10 cellular contexts compared by ENCODE assay signal in the genomic region with DNA sequence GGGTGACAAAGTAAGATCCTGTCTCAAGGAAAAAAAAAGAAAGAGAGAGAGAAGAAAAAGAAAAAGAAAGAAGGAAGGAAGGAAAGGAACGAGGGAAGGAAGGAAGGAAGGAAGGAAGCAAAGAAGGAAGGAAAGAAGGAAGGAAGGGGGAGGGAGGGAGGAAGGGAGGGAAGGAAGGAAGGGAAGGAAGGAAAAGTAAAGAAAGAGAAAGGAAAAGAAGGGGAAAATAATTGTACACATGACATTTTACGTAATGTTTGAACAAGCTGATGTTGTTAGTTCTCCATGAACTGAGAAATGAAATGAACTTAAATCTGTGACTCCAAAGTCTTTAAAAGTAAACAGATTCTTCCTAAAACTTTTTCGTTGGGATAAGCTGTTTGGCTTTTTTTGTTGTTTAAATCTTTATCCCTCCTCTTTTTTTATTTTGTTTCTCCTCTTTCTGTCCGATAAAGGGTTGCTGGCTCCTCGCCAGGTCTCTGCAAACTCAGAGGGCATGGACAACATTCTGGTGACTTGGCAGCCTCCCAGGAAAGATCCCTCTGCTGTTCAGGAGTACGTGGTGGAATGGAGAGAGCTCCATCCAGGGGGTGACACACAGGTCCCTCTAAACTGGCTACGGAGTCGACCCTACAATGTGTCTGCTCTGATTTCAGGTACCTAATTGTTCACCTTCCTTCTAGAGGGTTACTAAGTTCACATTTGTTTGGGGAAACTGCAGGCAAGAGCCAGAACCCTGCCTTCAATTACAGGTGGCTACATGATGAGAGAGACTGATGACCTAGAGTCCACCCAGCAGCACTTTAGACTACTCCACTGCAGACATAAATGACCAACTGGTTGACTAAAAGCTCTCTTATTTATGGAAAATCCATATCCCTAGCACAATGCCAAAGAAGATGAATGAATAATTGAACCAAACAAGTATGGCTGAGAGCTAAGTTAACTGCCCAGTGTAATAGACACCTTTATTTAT. TPM values are rescaled to one million over a fixed set of nuclear protein-coding genes. Genes with fewer than 3 reads are reported as not detected.
DNase-seq lines count a peak whose midpoint lies in the region; ATAC-seq and TF ChIP-seq lines count a peak whose summit lies in the region.
"Had no signal": no experiment of that assay in that cellular context is flagged by ENCODE, and none has a peak within 500 bp of the region (broad histone marks: within the 10 kb centered on the region; RNA-seq: fewer than 3 reads in every experiment).

No MANE protein-coding gene starts in this region.

- peaks cover 16% of the 10 kb centered on the region for H3K4me1 Mint-ChIP-seq in MCF 10A (ENCODE audit: insufficient read depth, unreplicated experiment)
- H3K4me1 Mint-ChIP-seq: CD4-positive, alpha-beta memory T cell had no signal

- H3K27me3 ChIP-seq in breast epithelium (no peaks in the 10 kb centered on the region), foreskin keratinocyte (no peaks in the 10 kb centered on the region), testis (no peaks in the 10 kb centered on the region), MM.1S (replicated peaks; ENCODE audit: insufficient read depth, low read length) (no peaks in the 10 kb centered on the region)
- H3K27me3 ChIP-seq: gastrocnemius medialis had no signal

- H3K36me3 ChIP-seq in breast epithelium (no peaks in the 10 kb centered on the region), testis (ENCODE audit: low read depth, missing control alignments) (no peaks in the 10 kb centered on the region), MM.1S (replicated peaks; ENCODE audit: insufficient read depth, low read length) (no peaks in the 10 kb centered on the region)
- H3K36me3 ChIP-seq: gastrocnemius medialis had no signal

- H3K4me1 ChIP-seq in breast epithelium (no peaks in the 10 kb centered on the region), foreskin keratinocyte (peaks cover 16% of the 10 kb centered on the region), testis (no peaks in the 10 kb centered on the region), MM.1S (ENCODE audit: low read length) (no peaks in the 10 kb centered on the region)

- no peak overlapping the region for H3K4me3 ChIP-seq in breast epithelium
- H3K4me3 ChIP-seq in testis, result no peak overlapping the region
- no peak overlapping the region for H3K4me3 ChIP-seq in MM.1S (ENCODE audit: low read length)
- H3K4me3 ChIP-seq: gastrocnemius medialis had no signal

- H2AFZ ChIP-seq in MM.1S (ENCODE audit: low read length), result no peak overlapping the region

- no peak overlapping the region for H3K27ac Mint-ChIP-seq in MCF 10A (ENCODE audit: low read depth, unreplicated experiment)

- H3K27ac ChIP-seq in breast epithelium (no peak overlapping the region), foreskin keratinocyte (no peak overlapping the region), testis (no peak overlapping the region), MM.1S (ENCODE audit: low read length) (no peak overlapping the region)
- H3K27ac ChIP-seq: gastrocnemius medialis had no signal

- no peaks in the 10 kb centered on the region for H3K27me3 Mint-ChIP-seq in MCF 10A (ENCODE audit: insufficient read depth, unreplicated experiment)
- H3K27me3 Mint-ChIP-seq: CD4-positive, alpha-beta memory T cell had no signal

- H3K36me3 Mint-ChIP-seq in MCF 10A (ENCODE audit: insufficient read depth, unreplicated experiment), result no peaks in the 10 kb centered on the region
- H3K36me3 Mint-ChIP-seq: CD4-positive, alpha-beta memory T cell had no signal

- no peak overlapping the region for H3K4me2 ChIP-seq in MM.1S (ENCODE audit: low read depth, low read length)

- no peaks in the 10 kb centered on the region for H3K9me2 ChIP-seq in MM.1S (replicated peaks; ENCODE audit: insufficient read depth, low read length)

- no peak overlapping the region for H3K9ac ChIP-seq in MM.1S (ENCODE audit: low read length)

- CTCF ChIA-PET in MCF 10A (lab: Yijun Ruan, JAX), result interaction anchor here (0.6 to 1.7 kb wide), 7 partner anchors 8 to 337 kb away, joined by 3 to 6 read pairs (median 4); no protein-coding TSS in a partner anchor

- no TSS peak for BruUV-seq in MCF 10A (replicated peaks; lab: Mats Ljungman, UMichigan)

- TF ChIP-seq POLR2A in breast epithelium (IDR thresholded peaks at IDR 0.05) (no peak), testis (IDR thresholded peaks at IDR 0.05) (no peak)

- POLR2A ChIA-PET in MCF 10A (lab: Yijun Ruan, JAX), result interaction anchor here (0.9 to 2.4 kb wide), 3 partner anchors 10 to 63 kb away, joined by 3 to 12 read pairs (median 4); partner anchors contain the start of gene SERBP1

- intact Hi-C loops in MCF 10A (cut with micrococcal nuclease), result no loop called here
- intact Hi-C loops in breast epithelium (cut with DNase I; ENCODE audit: low total_unique reads), result no loop called here
- intact Hi-C loops in testis (cut with DNase I; ENCODE audit: low total_unique reads), result no loop called here

- H3F3A ChIP-seq in MM.1S (ENCODE audit: insufficient read depth, low read length), result no peaks in the 10 kb centered on the region

- no peaks in the 10 kb centered on the region for H3K9me3 ChIP-seq in breast epithelium
- no peaks in the 10 kb centered on the region for H3K9me3 ChIP-seq in testis
- H3K9me3 ChIP-seq in MM.1S (replicated peaks; ENCODE audit: insufficient read depth, low read length), result no peaks in the 10 kb centered on the region
- H3K9me3 ChIP-seq: gastrocnemius medialis had no signal

- no peak overlapping the region for H3K4me3 Mint-ChIP-seq in MCF 10A (ENCODE audit: unreplicated experiment)
- H3K4me3 Mint-ChIP-seq: CD4-positive, alpha-beta memory T cell had no signal

- TF ChIP-seq CTCF in MCF 10A (IDR thresholded peaks at IDR 0.05; ENCODE audit: unreplicated experiment), result no peak
- TF ChIP-seq CTCF in breast epithelium (IDR thresholded peaks at IDR 0.05), result no peak
- TF ChIP-seq CTCF in foreskin keratinocyte (conservative IDR thresholded peaks at IDR 0.05), result peak; percentile 7
- no peak for TF ChIP-seq CTCF in testis (IDR thresholded peaks at IDR 0.05)
- TF ChIP-seq CTCF in MM.1S (IDR thresholded peaks at IDR 0.05; ENCODE audit: low read length), result no peak

- H4K20me1 ChIP-seq in MM.1S (ENCODE audit: insufficient read depth, low read length), result no peaks in the 10 kb centered on the region

- ATAC-seq in foreskin keratinocyte, result no peak
- no peak for ATAC-seq in GM18909 (IDR thresholded peaks at IDR 0.05; ENCODE audit: poor library complexity, unreplicated experiment)
- ATAC-seq: gastrocnemius medialis had no signal

- H3K79me2 ChIP-seq in MM.1S (ENCODE audit: low read length), result no peaks in the 10 kb centered on the region

- DNase-seq in MCF 10A (ENCODE audit: unreplicated experiment) (peak; percentile 64), breast epithelium (ENCODE audit: low spot score in 2 of 2) (no peak), NCI-H774 (lab: John Stamatoyannopoulos, UW) (peak; percentile 16), foreskin keratinocyte (no peak), testis (peak; percentile 60), MM.1S (no peak), NOMO-1 treated with DMSO at 0.1 percent for 48 hours (lab: John Stamatoyannopoulos, UW; ENCODE audit: unreplicated experiment) (no peak)
- DNase-seq: CD4-positive, alpha-beta memory T cell had no signal

- no peaks in the 10 kb centered on the region for H3K9me3 Mint-ChIP-seq in MCF 10A (ENCODE audit: unreplicated experiment)
- H3K9me3 Mint-ChIP-seq: CD4-positive, alpha-beta memory T cell had no signal

- 47 to 57% methylated on average over 8 of the region's 8 CpGs for WGBS in testis, 2 donors

RNA-seq across cellular contexts. Expression of gene IL12RB2, which starts 60.0 kb away (rescaled TPM):
- total RNA-seq in MCF 10A (2022) (not detected in 2 replicates), breast epithelium (1 to 10 TPM in 1 of 3 donors, under 1 TPM in 2; 0.33 to 5.1 (median 0.59) TPM), foreskin keratinocyte (1.9 and 2.1 TPM in 2 replicates), testis (1 to 10 TPM; 2.1 to 2.6 TPM)
- polyA plus RNA-seq in foreskin keratinocyte (0.79 and 1.9 TPM in 2 replicates), testis (ENCODE audit: insufficient read depth, low read depth, low replicate concordance) (1.9 TPM)

Comparison
In these comparisons a context has a peak if more than half of its experiments do, and no peak if none do; other contexts are left out.
1. DNase-seq: peak in MCF 10A (single experiment), NCI-H774 (single experiment) and testis (single experiment); none in breast epithelium (0 of 2), foreskin keratinocyte (0 of 2), MM.1S (single experiment) and NOMO-1 treated with DMSO at 0.1 percent for 48 hours (single experiment).